8 cellular contexts compared by ENCODE assay signal in genomic region chr9:114504341-114505186, GRCh38. TPM values are rescaled to one million over a fixed set of nuclear protein-coding genes. Genes with fewer than 3 reads are reported as not detected.
DNase-seq lines count a peak whose midpoint lies in the region; ATAC-seq and TF ChIP-seq lines count a peak whose summit lies in the region.

No MANE protein-coding gene starts in this region.

- no peaks in the 10 kb centered on the region for H3K79me2 ChIP-seq in Karpas-422 (ENCODE audit: low read length)

- no peaks in the 10 kb centered on the region for H3K27me3 ChIP-seq in CD4-positive, alpha-beta memory T cell (ENCODE audit: insufficient read depth, low read length)
- no peaks in the 10 kb centered on the region for H3K27me3 ChIP-seq in Karpas-422 (ENCODE audit: low read length)
- peaks cover 7% of the 10 kb centered on the region for H3K27me3 ChIP-seq in endodermal cell (ENCODE audit: control insufficient read depth, insufficient read depth, low read length, poor library complexity, severe bottlenecking)

- H2AFZ ChIP-seq in Karpas-422 (ENCODE audit: low read length) = no peak overlapping the region; the same call in 1 of the 2 replicates

- peak; percentile 81 for TF ChIP-seq CTCF in endodermal cell (conservative IDR thresholded peaks at IDR 0.05)

- H3K4me3 ChIP-seq in CD4-positive, alpha-beta memory T cell (ENCODE audit: low read length in 2 of 2) = peak overlapping the region in 1 of 2 donors; percentile 62
- H3K4me3 ChIP-seq in Karpas-422 (ENCODE audit: low read length) = peak overlapping the region; percentile 69
- H3K4me3 ChIP-seq in endodermal cell (ENCODE audit: low read length) = peak overlapping the region; percentile 89
- H3K4me3 ChIP-seq in mesodermal cell (ENCODE audit: extremely low read depth, insufficient read depth, low read length, poor library complexity, severe bottlenecking) = peak overlapping the region; percentile 67

- peaks cover 10 to 48% (median 33%) of the 10 kb centered on the region in 4 donors for H3K4me1 Mint-ChIP-seq in CD4-positive, alpha-beta memory T cell
- peaks cover 30% of the 10 kb centered on the region for H3K4me1 Mint-ChIP-seq in activated CD8-positive, alpha-beta memory T cell treated with anti-CD3 and anti-CD28 coated beads, Interleukin-2, amount 10 ng/mL, durations not matched to agents 7 days and 5 days
- H3K4me1 Mint-ChIP-seq in endodermal cell = peaks cover 35% of the 10 kb centered on the region
- peaks cover 30% of the 10 kb centered on the region for H3K4me1 Mint-ChIP-seq in stimulated activated naive CD8-positive, alpha-beta T cell treated with anti-CD3 and anti-CD28 coated beads, Interleukin-15, Interleukin-2, amounts not matched to agents 100 ng/mL and 50 ng/mL, for 24 hours (ENCODE audit: low read depth)

- intact Hi-C loops in CD4-positive, alpha-beta memory T cell (cut with micrococcal nuclease) = loop anchor here (1.0 to 10.0 kb wide), 8 partner anchors 17 to 170 kb away; partner anchors contain the start of genes AKNA and ATP6V1G1

- H3K4me1 ChIP-seq in CD4-positive, alpha-beta memory T cell (ENCODE audit: insufficient read depth, low read length) = peaks cover 22% of the 10 kb centered on the region
- H3K4me1 ChIP-seq in Karpas-422 (ENCODE audit: low read length) = peaks cover 12% of the 10 kb centered on the region
- peaks cover 11% of the 10 kb centered on the region for H3K4me1 ChIP-seq in endodermal cell (ENCODE audit: control insufficient read depth, insufficient read depth, low read length)
- H3K4me1 ChIP-seq in mesodermal cell (ENCODE audit: control insufficient read depth, insufficient read depth, low read length, poor library complexity, severe bottlenecking) = peaks cover 18% of the 10 kb centered on the region

- peak; percentile 42 to 54 (median 46) for DNase-seq in CD4-positive, alpha-beta memory T cell
- no peak for DNase-seq in Karpas-422
- DNase-seq in activated CD8-positive, alpha-beta memory T cell treated with anti-CD3 and anti-CD28 coated beads, Interleukin-2, amount 10 ng/mL, durations not matched to agents 7 days and 5 days = peak; percentile 46
- DNase-seq in endodermal cell = peak; percentile 88
- no peak for DNase-seq in H4 (ENCODE audit: low spot score)

- peak; percentile 47 for ATAC-seq in activated CD8-positive, alpha-beta memory T cell treated with anti-CD3 and anti-CD28 coated beads, Interleukin-2, amount 10 ng/mL, durations not matched to agents 7 days and 5 days
- ATAC-seq in HG02759 (IDR thresholded peaks at IDR 0.05; ENCODE audit: unreplicated experiment) = no peak

- POLR2A ChIA-PET in CD4-positive, alpha-beta memory T cell (lab: Charles Lee; ENCODE audit: partially characterized antibody) = interaction anchor here (0.6 to 3.0 kb wide), 13 partner anchors 19 to 764 kb away, joined by 3 to 15 read pairs (median 4); partner anchors contain the start of gene ATP6V1G1

- WGBS in endodermal cell (ENCODE audit: insufficient coverage in 1 of 2, insufficient read length in 1 of 2), 2 experiments = 6 to 9% methylated on average over 56 to 101 of the region's 101 CpGs
- 5 to 7% methylated on average over 88 to 91 of the region's 101 CpGs for WGBS in mesodermal cell (ENCODE audit: insufficient coverage in 2 of 2), 2 experiments

- H3K9me2 ChIP-seq in Karpas-422 (replicated peaks; ENCODE audit: insufficient read depth, low read length) = no peaks in the 10 kb centered on the region

- H3K9ac ChIP-seq in Karpas-422 (ENCODE audit: low read length) (peak overlapping the region; percentile 60; the same call in 1 of the 2 replicates), endodermal cell (ENCODE audit: extremely low read depth, low read length, poor library complexity, severe bottlenecking) (peak overlapping the region; percentile 59)

- H4K20me1 ChIP-seq in Karpas-422 (ENCODE audit: insufficient read depth, low read depth, low read length) = no peaks in the 10 kb centered on the region

- H3K4me2 ChIP-seq in Karpas-422 (ENCODE audit: low read depth, low read length, poor library complexity, severe bottlenecking) = peak overlapping the region; percentile 84

- peak overlapping the region; percentile 43 for H3K27ac ChIP-seq in CD4-positive, alpha-beta memory T cell (ENCODE audit: low read depth, low read length)
- H3K27ac ChIP-seq in Karpas-422 (ENCODE audit: low read length) (no peak overlapping the region), endodermal cell (ENCODE audit: low read depth, low read length) (no peak overlapping the region), mesodermal cell (ENCODE audit: low read depth, low read length, severe bottlenecking) (peak overlapping the region; percentile 34)

- H3K9me3 Mint-ChIP-seq in CD4-positive, alpha-beta memory T cell = no peaks in the 10 kb centered on the region
- H3K9me3 Mint-ChIP-seq in activated CD8-positive, alpha-beta memory T cell treated with anti-CD3 and anti-CD28 coated beads, Interleukin-2, amount 10 ng/mL, durations not matched to agents 7 days and 5 days (ENCODE audit: low read depth) = no peaks in the 10 kb centered on the region
- no peaks in the 10 kb centered on the region for H3K9me3 Mint-ChIP-seq in endodermal cell
- no peaks in the 10 kb centered on the region for H3K9me3 Mint-ChIP-seq in stimulated activated naive CD8-positive, alpha-beta T cell treated with anti-CD3 and anti-CD28 coated beads, Interleukin-15, Interleukin-2, amounts not matched to agents 100 ng/mL and 50 ng/mL, for 24 hours

- H3K27ac Mint-ChIP-seq in CD4-positive, alpha-beta memory T cell = peak overlapping the region; percentile 87 to 93 (median 91)
- H3K27ac Mint-ChIP-seq in activated CD8-positive, alpha-beta memory T cell treated with anti-CD3 and anti-CD28 coated beads, Interleukin-2, amount 10 ng/mL, durations not matched to agents 7 days and 5 days = peak overlapping the region; percentile 60
- no peak overlapping the region for H3K27ac Mint-ChIP-seq in endodermal cell
- H3K27ac Mint-ChIP-seq in stimulated activated naive CD8-positive, alpha-beta T cell treated with anti-CD3 and anti-CD28 coated beads, Interleukin-15, Interleukin-2, amounts not matched to agents 100 ng/mL and 50 ng/mL, for 24 hours = no peak overlapping the region

- no peaks in the 10 kb centered on the region for H3K36me3 Mint-ChIP-seq in CD4-positive, alpha-beta memory T cell
- no peaks in the 10 kb centered on the region for H3K36me3 Mint-ChIP-seq in activated CD8-positive, alpha-beta memory T cell treated with anti-CD3 and anti-CD28 coated beads, Interleukin-2, amount 10 ng/mL, durations not matched to agents 7 days and 5 days
- H3K36me3 Mint-ChIP-seq in endodermal cell (ENCODE audit: low read depth) = no peaks in the 10 kb centered on the region
- no peaks in the 10 kb centered on the region for H3K36me3 Mint-ChIP-seq in stimulated activated naive CD8-positive, alpha-beta T cell treated with anti-CD3 and anti-CD28 coated beads, Interleukin-15, Interleukin-2, amounts not matched to agents 100 ng/mL and 50 ng/mL, for 24 hours (ENCODE audit: low read depth)

- no peaks in the 10 kb centered on the region for H3K36me3 ChIP-seq in CD4-positive, alpha-beta memory T cell (ENCODE audit: insufficient read depth, low read length)
- H3K36me3 ChIP-seq in Karpas-422 (ENCODE audit: insufficient read depth, low read length) (no peaks in the 10 kb centered on the region), endodermal cell (ENCODE audit: control insufficient read depth, insufficient read depth, low read length) (no peaks in the 10 kb centered on the region), mesodermal cell (ENCODE audit: control insufficient read depth, insufficient read depth, low read length) (no peaks in the 10 kb centered on the region)

- peaks cover 8 to 9% of the 10 kb centered on the region in 2 donors for H3K27me3 Mint-ChIP-seq in CD4-positive, alpha-beta memory T cell
- H3K27me3 Mint-ChIP-seq in activated CD8-positive, alpha-beta memory T cell treated with anti-CD3 and anti-CD28 coated beads, Interleukin-2, amount 10 ng/mL, durations not matched to agents 7 days and 5 days = peaks cover 54% of the 10 kb centered on the region
- peaks cover 25% of the 10 kb centered on the region for H3K27me3 Mint-ChIP-seq in endodermal cell (ENCODE audit: insufficient read depth)
- peaks cover 37% of the 10 kb centered on the region for H3K27me3 Mint-ChIP-seq in stimulated activated naive CD8-positive, alpha-beta T cell treated with anti-CD3 and anti-CD28 coated beads, Interleukin-15, Interleukin-2, amounts not matched to agents 100 ng/mL and 50 ng/mL, for 24 hours

- no peaks in the 10 kb centered on the region for H3K9me3 ChIP-seq in CD4-positive, alpha-beta memory T cell (ENCODE audit: control insufficient read depth in 1 of 2, low read length in 2 of 2)
- H3K9me3 ChIP-seq in Karpas-422 (ENCODE audit: low read length) (no peaks in the 10 kb centered on the region), endodermal cell (ENCODE audit: control insufficient read depth, low read length) (no peaks in the 10 kb centered on the region), mesodermal cell (ENCODE audit: control insufficient read depth, low read length) (no peaks in the 10 kb centered on the region)

- CTCF ChIA-PET in CD4-positive, alpha-beta memory T cell (lab: Charles Lee; ENCODE audit: partially characterized antibody) = interaction anchor here (1.0 to 3.7 kb wide), 7 partner anchors 17 to 149 kb away, joined by 3 to 23 read pairs (median 5); partner anchors contain the start of genes AKNA and ATP6V1G1
- CTCF ChIA-PET in activated CD8-positive, alpha-beta memory T cell treated with anti-CD3 and anti-CD28 coated beads, Interleukin-2, amount 10 ng/mL, durations not matched to agents 7 days and 5 days (lab: Charles Lee) = interaction anchor here (0.6 to 10.6 kb wide), 9 partner anchors 14 to 148 kb away, joined by 3 to 105 read pairs (median 4); partner anchors contain the start of gene ATP6V1G1

- peak overlapping the region; percentile 77 to 87 (median 85) for H3K4me3 Mint-ChIP-seq in CD4-positive, alpha-beta memory T cell
- H3K4me3 Mint-ChIP-seq in activated CD8-positive, alpha-beta memory T cell treated with anti-CD3 and anti-CD28 coated beads, Interleukin-2, amount 10 ng/mL, durations not matched to agents 7 days and 5 days = peak overlapping the region; percentile 74
- peak overlapping the region; percentile 75 for H3K4me3 Mint-ChIP-seq in endodermal cell
- peak overlapping the region; percentile 82 for H3K4me3 Mint-ChIP-seq in stimulated activated naive CD8-positive, alpha-beta T cell treated with anti-CD3 and anti-CD28 coated beads, Interleukin-15, Interleukin-2, amounts not matched to agents 100 ng/mL and 50 ng/mL, for 24 hours

RNA-seq across cellular contexts. Expression of gene WHRN, which starts 0.7 kb away (rescaled TPM):
- 10 to 100 TPM in 1 of 2 experiments, 1 to 10 TPM in 1; 8.4 to 10.1 TPM for total RNA-seq in CD4-positive, alpha-beta memory T cell
- polyA plus RNA-seq in CD4-positive, alpha-beta memory T cell = 1 to 10 TPM in 1 of 2 donors, under 1 TPM in 1; 0.24 to 1.5 TPM
- 0.30 and 0.76 TPM in 2 replicates for total RNA-seq in Karpas-422 (2014; rRNA removed; shearing (Covaris generic); ENCODE audit: low replicate concordance)
- 10 to 100 TPM in 1 of 2 experiments, 1 to 10 TPM in 1; 6.5 to 12.4 TPM for total RNA-seq in activated CD8-positive, alpha-beta memory T cell treated with anti-CD3 and anti-CD28 coated beads, Interleukin-2, amount 10 ng/mL, durations not matched to agents 7 days and 5 days
- total RNA-seq in endodermal cell = 10 to 100 TPM in 1 of 2 donors, 1 to 10 TPM in 1; 7.0 to 12.8 TPM
- polyA plus RNA-seq in endodermal cell (2013, experiment 1 of 2) = 17.9 TPM
- 16.1 TPM for polyA plus RNA-seq in endodermal cell (2013, experiment 2 of 2)
- polyA plus RNA-seq in mesodermal cell (2013, experiment 1 of 2) = 13.6 TPM
- polyA plus RNA-seq in mesodermal cell (2013, experiment 2 of 2) = 10.5 TPM
- total RNA-seq in H4 (2014; rRNA removed; shearing (Covaris generic)) = 0.37 and 1.5 TPM in 2 replicates

Comparison
In these comparisons a context has a peak if more than half of its experiments do, and no peak if none do; other contexts are left out.
1. DNase-seq: peak in CD4-positive, alpha-beta memory T cell (5 of 5), activated CD8-positive, alpha-beta memory T cell treated with anti-CD3 and anti-CD28 coated beads, Interleukin-2, amount 10 ng/mL, durations not matched to agents 7 days and 5 days (single experiment) and endodermal cell (single experiment); none in Karpas-422 (single experiment) and H4 (single experiment).
2. H3K27ac ChIP-seq: peak in CD4-positive, alpha-beta memory T cell (single experiment) and mesodermal cell (single experiment); none in Karpas-422 (single experiment) and endodermal cell (single experiment).
3. H3K27ac Mint-ChIP-seq: peak in CD4-positive, alpha-beta memory T cell (7 of 7) and activated CD8-positive, alpha-beta memory T cell treated with anti-CD3 and anti-CD28 coated beads, Interleukin-2, amount 10 ng/mL, durations not matched to agents 7 days and 5 days (single experiment); none in endodermal cell (single experiment) and stimulated activated naive CD8-positive, alpha-beta T cell treated with anti-CD3 and anti-CD28 coated beads, Interleukin-15, Interleukin-2, amounts not matched to agents 100 ng/mL and 50 ng/mL, for 24 hours (single experiment).
4. Peak in every context shown above with its lines, with median percentiles within 50 percentile points of each other: H3K4me3 Mint-ChIP-seq.